Comparison of ENCODE assay signal across 10 cellular contexts in the genomic region with DNA sequence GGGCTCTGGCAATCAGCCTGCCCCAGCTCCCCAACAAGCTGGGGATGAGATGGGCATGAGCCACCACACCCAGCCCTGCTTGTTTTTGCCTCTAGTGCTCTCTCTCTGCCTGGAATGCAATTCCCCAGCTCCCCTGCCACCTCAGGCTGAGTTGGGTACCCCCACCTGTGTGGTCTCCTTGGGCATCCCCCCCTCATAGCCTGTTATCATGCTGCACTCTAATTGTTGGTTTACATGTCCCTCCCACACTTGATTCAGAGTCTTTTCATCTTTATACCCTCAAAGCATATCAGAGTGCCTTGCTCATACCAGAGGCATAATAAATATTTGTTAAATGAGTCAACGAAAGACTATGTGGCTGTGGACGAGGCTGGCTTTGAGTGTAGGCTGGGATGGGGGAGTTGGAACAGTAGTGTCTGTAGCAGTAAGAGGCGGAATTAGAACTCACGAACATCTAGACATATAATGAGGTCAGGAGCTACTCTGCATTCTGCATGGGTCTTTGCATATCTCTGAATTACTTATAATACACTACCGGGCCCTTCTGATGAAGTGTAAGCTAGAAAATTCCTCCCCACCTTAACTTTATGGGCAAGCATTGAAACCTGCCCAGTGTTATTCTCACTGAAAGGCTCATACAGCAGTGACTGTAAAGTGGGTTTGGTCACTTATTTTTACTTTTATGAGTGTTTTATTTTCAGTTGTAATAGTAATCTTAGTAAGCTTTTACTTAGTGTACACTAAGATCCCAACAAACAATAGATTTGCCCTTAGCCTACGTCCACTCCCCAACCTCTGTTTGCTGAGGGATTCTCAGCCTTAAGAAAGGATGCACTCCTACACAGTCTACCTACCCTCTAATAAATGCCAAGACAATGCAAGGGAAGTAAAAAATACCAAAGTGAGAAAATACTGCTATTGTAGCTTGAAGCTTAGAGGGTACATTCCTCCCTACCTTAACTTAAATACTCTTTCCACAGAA. TPM values are rescaled to one million over a fixed set of nuclear protein-coding genes. Genes with fewer than 3 reads are reported as not detected.
A peak's percentile ranks its signal among the peaks of the same experiment; 100 is the strongest.
DNase-seq lines count a peak whose midpoint lies in the region; ATAC-seq and TF ChIP-seq lines count a peak whose summit lies in the region.
"Had no signal": no experiment of that assay in that cellular context is flagged by ENCODE, and none has a peak within 500 bp of the region (broad histone marks: within the 10 kb centered on the region; RNA-seq: fewer than 3 reads in every experiment).

No MANE protein-coding gene starts in this region.

- POLR2A ChIA-PET in HEK293T (lab: Yijun Ruan, JAX): no interaction called here

- no peak overlapping the region for H3K27ac ChIP-seq in SJCRH30

- TF ChIP-seq CTCF in astrocyte of the cerebellum (IDR thresholded peaks at IDR 0.05; ENCODE audit: low read depth, low read length, missing control alignments): no peak

- in situ Hi-C loops in astrocyte of the cerebellum (cut with HindIII; ENCODE audit: low sequenced_read_pairs): no loop called here

- H3K27me3 ChIP-seq in SJCRH30: no peaks in the 10 kb centered on the region

- CTCF ChIA-PET in HEK293T (lab: Yijun Ruan, JAX): interaction anchor here (0.5 kb wide), 1 partner anchor 13 kb away, joined by 3 read pairs; no protein-coding TSS in a partner anchor

- H3K9me3 ChIP-seq in SJCRH30 (replicated peaks): no peaks in the 10 kb centered on the region

- H3K4me3 ChIP-seq in astrocyte of the cerebellum (ENCODE audit: low read depth, low read length): no peak overlapping the region
- no peak overlapping the region for H3K4me3 ChIP-seq in SJCRH30

- DNase-seq in SIG-M5 treated with dmso at 0.1 percent for 504 hours (lab: John Stamatoyannopoulos, UW; ENCODE audit: unreplicated experiment) (peak; percentile 12), SIG-M5 (lab: John Stamatoyannopoulos, UW) (no peak), astrocyte of the cerebellum (ENCODE audit: low read depth) (peak; percentile 59), kidney tubule cell (ENCODE audit: low spot score) (peak; percentile 98), HEK293T (ENCODE audit: extremely low spot score) (no peak), DMS 273 treated with DMSO at 0.1 percent for 48 hours (lab: John Stamatoyannopoulos, UW) (no peak), SJCRH30 (no peak)
- DNase-seq: NCI-H446 treated with DMSO at 0.1 percent for 48 hours; stimulated activated CD4-positive, alpha-beta T cell treated with anti-CD3 and anti-CD28 coated beads, Interleukin-15, amount 100 ng/mL, for 24 hours had no signal

- H3K4me1 ChIP-seq in SJCRH30: no peaks in the 10 kb centered on the region

- no peak for ATAC-seq in HG03025 (IDR thresholded peaks at IDR 0.05; ENCODE audit: low FRiP score, unreplicated experiment)

- no peaks in the 10 kb centered on the region for H3K36me3 ChIP-seq in SJCRH30

TF ChIP-seq in HEK293T, 16 proteins besides CTCF, POLR2A, EP300 and RAD21:
- TF ChIP-seq LEF1 (IDR thresholded peaks at IDR 0.05; ENCODE audit: borderline replicate concordance) (no peak), ZNF384 (IDR thresholded peaks at IDR 0.05) (no peak)
TF ChIP-seq in HEK293T: peak in this region for 0.

RNA-seq across cellular contexts. Expression of gene EDN1, which starts 58.7 kb away (rescaled TPM):
- 0.08 and 0.10 TPM in 2 replicates for total RNA-seq in SJCRH30 (2014; rRNA removed; shearing (Covaris generic))

Comparison
In these comparisons a context has a peak if more than half of its experiments do, and no peak if none do; other contexts are left out.
1. DNase-seq: peak in SIG-M5 treated with dmso at 0.1 percent for 504 hours (single experiment), astrocyte of the cerebellum (single experiment) and kidney tubule cell (single experiment); none in SIG-M5 (single experiment), HEK293T (single experiment), DMS 273 treated with DMSO at 0.1 percent for 48 hours (single experiment) and SJCRH30 (0 of 2).